ENCODE assay signal across 10 cellular contexts in genomic region chr14:23093993-23094665, GRCh38. TPM values are rescaled to one million over a fixed set of nuclear protein-coding genes. Genes with fewer than 3 reads are reported as not detected.
A peak's percentile ranks its signal among the peaks of the same experiment; 100 is the strongest.
DNase-seq lines count a peak whose midpoint lies in the region; ATAC-seq, FAIRE-seq and TF ChIP-seq lines count a peak whose summit lies in the region.
"Had no signal": no experiment of that assay in that cellular context is flagged by ENCODE, and none has a peak within 500 bp of the region (broad histone marks: within the 10 kb centered on the region; RNA-seq: fewer than 3 reads in every experiment).

No MANE protein-coding gene starts in this region.

- no peaks in the 10 kb centered on the region for H3K27me3 ChIP-seq in cardiac muscle cell
- no peaks in the 10 kb centered on the region for H3K27me3 ChIP-seq in keratinocyte (ENCODE audit: control insufficient read depth, extremely low read depth, insufficient read depth, low read length)

- DNase-seq in cardiac muscle cell (ENCODE audit: low read depth in 1 of 2, low spot score in 1 of 2) (no peak), Right ventricle myocardium superior (no peak), keratinocyte (ENCODE audit: low read depth, low spot score) (no peak), type B pancreatic cell (ENCODE audit: extremely low spot score, unreplicated experiment) (peak; percentile 81), NCI-H2107 (lab: John Stamatoyannopoulos, UW) (no peak), AML-193 (lab: John Stamatoyannopoulos, UW) (no peak)
- peak; percentile 62 for DNase-seq in activated T-helper 9 cell treated with anti-CD3 and anti-CD28 coated beads, Interleukin-2, amount 50 U/mL, for 16 hours (ENCODE audit: low read depth)
- DNase-seq: NCI-H2171 had no signal

- H3K4me1 ChIP-seq in cardiac muscle cell (ENCODE audit: low read depth) (peaks cover 15% of the 10 kb centered on the region), keratinocyte (ENCODE audit: control insufficient read depth, extremely low read depth, insufficient read depth, low read length) (peaks cover 21% of the 10 kb centered on the region)

- H3K79me2 ChIP-seq in keratinocyte (ENCODE audit: control insufficient read depth, insufficient read depth, low read length) = peaks cover 87% of the 10 kb centered on the region

- H4K20me1 ChIP-seq in keratinocyte (ENCODE audit: control insufficient read depth, extremely low read depth, insufficient read depth, low read length) = peaks cover 17% of the 10 kb centered on the region

- dilution Hi-C loops in keratinocyte (cut with MboI; ENCODE audit: extremely low pct_ligation_motif_present, low sequenced_read_pairs) = no loop called here

- peak overlapping the region; percentile 98 for H3K27ac ChIP-seq in cardiac muscle cell
- H3K27ac ChIP-seq in keratinocyte (ENCODE audit: control insufficient read depth, insufficient read depth, low read length) = peak overlapping the region; percentile 99

- no peaks in the 10 kb centered on the region for H3K9me3 ChIP-seq in cardiac muscle cell (ENCODE audit: low read depth)
- no peaks in the 10 kb centered on the region for H3K9me3 ChIP-seq in keratinocyte (ENCODE audit: control insufficient read depth, low read depth, low read length)

- H3K27ac Mint-ChIP-seq in type B pancreatic cell = no peak overlapping the region

- ATAC-seq in Right ventricle myocardium superior (ENCODE audit: poor library complexity) (no peak), GM18511 (IDR thresholded peaks at IDR 0.05; ENCODE audit: unreplicated experiment) (no peak)

- H3K4me3 ChIP-seq in cardiac muscle cell (peak overlapping the region; percentile 84), keratinocyte (ENCODE audit: control insufficient read depth in 2 of 3, extremely low read depth in 1 of 3, insufficient read depth in 2 of 3, low read depth in 1 of 3, low read length in 3 of 3) (peak overlapping the region; percentile 86 to 99 (median 99))

- H3K9me1 ChIP-seq in keratinocyte (ENCODE audit: control insufficient read depth, extremely low read depth, insufficient read depth, low read length) = peaks cover 4% of the 10 kb centered on the region

- no peak overlapping the region for H3K4me3 Mint-ChIP-seq in type B pancreatic cell

- intact Hi-C loops in Right ventricle myocardium superior (cut with DNase I) = no loop called here

- H3K36me3 ChIP-seq in cardiac muscle cell = peaks cover 39% of the 10 kb centered on the region
- peaks cover 18 to 43% of the 10 kb centered on the region in 2 experiments for H3K36me3 ChIP-seq in keratinocyte (ENCODE audit: control insufficient read depth in 2 of 2, extremely low read depth in 1 of 2, insufficient read depth in 2 of 2, low read length in 2 of 2)

- peaks cover 15% of the 10 kb centered on the region for H3K4me1 Mint-ChIP-seq in type B pancreatic cell (ENCODE audit: unreplicated experiment)

- TF ChIP-seq CTCF in cardiac muscle cell (IDR thresholded peaks at IDR 0.05; ENCODE audit: low read depth, low read length) (peak; percentile 36), keratinocyte (optimal IDR thresholded peaks at IDR 0.05 in 1 of 3, IDR thresholded peaks at IDR 0.05 in 1 of 3, conservative IDR thresholded peaks at IDR 0.05 in 1 of 3; ENCODE audit: extremely low read depth in 1 of 3, insufficient read depth in 2 of 3, low read length in 3 of 3) (peak in 2 of 3 experiments; percentile 23 to 44), type B pancreatic cell (conservative IDR thresholded peaks at IDR 0.05) (peak; percentile 44)

- no peaks in the 10 kb centered on the region for H3K9me3 Mint-ChIP-seq in type B pancreatic cell

- H3K9ac ChIP-seq in keratinocyte (ENCODE audit: control insufficient read depth, extremely low read depth, insufficient read depth, low read length) = peak overlapping the region; percentile 100

- peaks cover 33% of the 10 kb centered on the region for H3K36me3 Mint-ChIP-seq in type B pancreatic cell

- FAIRE-seq in keratinocyte (lab: Jason Lieb, UNC) = no peak

- peak overlapping the region; percentile 99 for H2AFZ ChIP-seq in keratinocyte (ENCODE audit: control insufficient read depth, low read length)

- peak overlapping the region; percentile 98 for H3K4me2 ChIP-seq in keratinocyte (ENCODE audit: control insufficient read depth, extremely low read depth, insufficient read depth, low read depth, low read length)

- no peaks in the 10 kb centered on the region for H3K27me3 Mint-ChIP-seq in type B pancreatic cell

RNA-seq across cellular contexts. Expression of gene ACIN1, which starts 0.8 kb away (rescaled TPM):
- total RNA-seq in cardiac muscle cell (95.1 and 151 TPM in 2 replicates), Right ventricle myocardium superior (65.8 TPM), type B pancreatic cell (ENCODE audit: low replicate concordance) (214 and 342 TPM in 2 replicates)
- polyA plus RNA-seq in cardiac muscle cell (41.0 and 45.5 TPM in 2 replicates), keratinocyte (92.0 to 104 TPM (median 96.7 TPM) in 3 replicates)
- polyA plus RNA-seq in keratinocyte (2011; ENCODE audit: low read depth) = 38.9 TPM
- 43.4 and 46.3 TPM in 2 replicates for polyA plus RNA-seq in keratinocyte (2011; cell fraction: cytosol; rRNA removed)
- 345 and 378 TPM in 2 replicates for polyA plus RNA-seq in keratinocyte (2011; cell fraction: nucleus; rRNA removed)
- 56.1 and 89.9 TPM in 2 replicates for polyA plus RNA-seq in keratinocyte (2012; ENCODE audit: low replicate concordance)
- 69.6 to 117 TPM (median 76.3 TPM) in 3 replicates for polyA minus RNA-seq in keratinocyte
- 29.4 TPM for polyA minus RNA-seq in keratinocyte (2011; cell fraction: cytosol; rRNA and poly(A)+ RNA removed)
- 78.8 and 118 TPM in 2 replicates for polyA minus RNA-seq in keratinocyte (2011; cell fraction: nucleus; rRNA and poly(A)+ RNA removed)

RNA-seq across cellular contexts. Expression of gene C14orf119, which starts 1.2 kb away (rescaled TPM):
- total RNA-seq in cardiac muscle cell (22.2 and 57.0 TPM in 2 replicates), Right ventricle myocardium superior (20.6 TPM), type B pancreatic cell (ENCODE audit: low replicate concordance) (53.0 and 67.2 TPM in 2 replicates)
- polyA plus RNA-seq in cardiac muscle cell (105 and 120 TPM in 2 replicates), keratinocyte (73.7 to 117 TPM (median 101 TPM) in 3 replicates)
- 70.3 TPM for polyA plus RNA-seq in keratinocyte (2011; ENCODE audit: low read depth)
- polyA plus RNA-seq in keratinocyte (2011; cell fraction: cytosol; rRNA removed) = 80.2 and 98.9 TPM in 2 replicates
- polyA plus RNA-seq in keratinocyte (2011; cell fraction: nucleus; rRNA removed) = 73.9 and 75.5 TPM in 2 replicates
- 64.6 and 81.2 TPM in 2 replicates for polyA plus RNA-seq in keratinocyte (2012; ENCODE audit: low replicate concordance)
- polyA minus RNA-seq in keratinocyte = 41.1 to 143 TPM (median 85.1 TPM) in 3 replicates
- 33.8 TPM for polyA minus RNA-seq in keratinocyte (2011; cell fraction: cytosol; rRNA and poly(A)+ RNA removed)
- 18.7 and 35.0 TPM in 2 replicates for polyA minus RNA-seq in keratinocyte (2011; cell fraction: nucleus; rRNA and poly(A)+ RNA removed)

RNA-seq across cellular contexts. Expression of gene CIROP, which starts 10.7 kb away (rescaled TPM):
- 0.15 TPM in 1 of 2 replicates, not detected in the other for total RNA-seq in cardiac muscle cell
- not detected in 2 replicates for polyA plus RNA-seq in cardiac muscle cell
- not detected for total RNA-seq in Right ventricle myocardium superior
- polyA plus RNA-seq in keratinocyte = not detected in 3 replicates
- polyA plus RNA-seq in keratinocyte (2011; ENCODE audit: low read depth) = not detected
- not detected in 2 replicates for polyA plus RNA-seq in keratinocyte (2011; cell fraction: cytosol; rRNA removed)
- not detected in 2 replicates for polyA plus RNA-seq in keratinocyte (2011; cell fraction: nucleus; rRNA removed)
- not detected in 2 replicates for polyA plus RNA-seq in keratinocyte (2012; ENCODE audit: low replicate concordance)
- not detected in 3 replicates for polyA minus RNA-seq in keratinocyte
- not detected for polyA minus RNA-seq in keratinocyte (2011; cell fraction: cytosol; rRNA and poly(A)+ RNA removed)
- not detected in 2 replicates for polyA minus RNA-seq in keratinocyte (2011; cell fraction: nucleus; rRNA and poly(A)+ RNA removed)
- 0.19 and 0.40 TPM in 2 replicates for total RNA-seq in type B pancreatic cell (ENCODE audit: low replicate concordance)
- total RNA-seq: glomerular endothelial cell had no signal

RNA-seq across cellular contexts. Expression of gene CEBPE, which starts 24.9 kb away (rescaled TPM):
- total RNA-seq in cardiac muscle cell (not detected in 2 replicates), Right ventricle myocardium superior (not detected), type B pancreatic cell (ENCODE audit: low replicate concordance) (not detected in 2 replicates)
- polyA plus RNA-seq in cardiac muscle cell (not detected in 2 replicates), keratinocyte (not detected in 3 replicates)
- polyA plus RNA-seq in keratinocyte (2011; ENCODE audit: low read depth) = not detected
- polyA plus RNA-seq in keratinocyte (2011; cell fraction: cytosol; rRNA removed) = not detected in 2 replicates
- polyA plus RNA-seq in keratinocyte (2011; cell fraction: nucleus; rRNA removed) = not detected in 2 replicates
- polyA plus RNA-seq in keratinocyte (2012; ENCODE audit: low replicate concordance) = not detected in 2 replicates
- polyA minus RNA-seq in keratinocyte = not detected in 3 replicates
- not detected for polyA minus RNA-seq in keratinocyte (2011; cell fraction: cytosol; rRNA and poly(A)+ RNA removed)
- polyA minus RNA-seq in keratinocyte (2011; cell fraction: nucleus; rRNA and poly(A)+ RNA removed) = not detected in 2 replicates
- total RNA-seq: glomerular endothelial cell had no signal

RNA-seq across cellular contexts. Expression of gene CDH24, which starts 36.8 kb away (rescaled TPM):
- total RNA-seq in cardiac muscle cell = 8.6 and 8.9 TPM in 2 replicates
- 4.4 and 13.4 TPM in 2 replicates for polyA plus RNA-seq in cardiac muscle cell
- 1.6 TPM for total RNA-seq in Right ventricle myocardium superior
- polyA plus RNA-seq in keratinocyte = 3.5 to 5.8 TPM (median 3.9 TPM) in 3 replicates
- 0.42 TPM for polyA plus RNA-seq in keratinocyte (2011; ENCODE audit: low read depth)
- polyA plus RNA-seq in keratinocyte (2011; cell fraction: cytosol; rRNA removed) = 1.1 and 1.7 TPM in 2 replicates
- polyA plus RNA-seq in keratinocyte (2011; cell fraction: nucleus; rRNA removed) = 21.9 and 31.8 TPM in 2 replicates
- 2.6 and 3.1 TPM in 2 replicates for polyA plus RNA-seq in keratinocyte (2012; ENCODE audit: low replicate concordance)
- polyA minus RNA-seq in keratinocyte = 6.6 to 7.7 TPM (median 7.4 TPM) in 3 replicates
- 2.5 TPM for polyA minus RNA-seq in keratinocyte (2011; cell fraction: cytosol; rRNA and poly(A)+ RNA removed)
- 5.7 and 6.0 TPM in 2 replicates for polyA minus RNA-seq in keratinocyte (2011; cell fraction: nucleus; rRNA and poly(A)+ RNA removed)
- total RNA-seq in type B pancreatic cell (ENCODE audit: low replicate concordance) = 7.9 and 20.4 TPM in 2 replicates

Comparison
In these comparisons a context has a peak if more than half of its experiments do, and no peak if none do; other contexts are left out.
1. DNase-seq: peak in activated T-helper 9 cell treated with anti-CD3 and anti-CD28 coated beads, Interleukin-2, amount 50 U/mL, for 16 hours (single experiment) and type B pancreatic cell (single experiment); none in cardiac muscle cell (0 of 2), Right ventricle myocardium superior (single experiment), keratinocyte (single experiment), NCI-H2107 (single experiment) and AML-193 (0 of 2).
2. Peak in every context shown above with its lines, with median percentiles within 50 percentile points of each other: CTCF ChIP-seq.